13 cellular contexts compared by ENCODE assay signal in the genomic region with DNA sequence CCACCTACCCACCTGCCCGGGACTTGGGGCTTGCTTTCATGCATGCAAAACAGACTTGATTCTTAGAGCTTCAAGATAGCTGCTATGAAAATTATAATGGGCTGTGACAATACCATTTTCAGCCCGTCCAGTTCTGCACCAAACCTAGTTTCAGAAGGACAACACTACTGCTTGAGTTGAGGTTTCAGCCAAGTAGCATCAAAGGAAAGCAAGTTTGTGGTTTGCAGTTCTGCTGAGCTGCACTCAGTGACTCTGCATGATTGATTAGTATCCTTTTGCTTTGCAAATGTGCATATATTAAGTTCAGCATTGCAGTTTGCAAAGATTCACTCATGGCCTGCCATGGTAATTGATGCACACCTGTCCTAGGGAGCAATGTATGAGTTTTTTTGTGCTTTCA.
A peak's percentile ranks its signal among the peaks of the same experiment; 100 is the strongest.
DNase-seq lines count a peak whose midpoint lies in the region; ATAC-seq, FAIRE-seq and TF ChIP-seq lines count a peak whose summit lies in the region.
"Had no signal": no experiment of that assay in that cellular context is flagged by ENCODE, and none has a peak within 500 bp of the region (broad histone marks: within the 10 kb centered on the region; RNA-seq: fewer than 3 reads in every experiment).

No MANE protein-coding gene starts in this region.

- H3K4me1 ChIP-seq in PC-3 (ENCODE audit: insufficient read depth, low read length) = peaks cover 15% of the 10 kb centered on the region
- H3K4me1 ChIP-seq: SJCRH30 had no signal

- H3K4me1 Mint-ChIP-seq in nephron progenitor cell = no peaks in the 10 kb centered on the region

- no peak overlapping the region for H3K27ac Mint-ChIP-seq in nephron progenitor cell

- BruUV-seq in PC-3 (replicated peaks; lab: Mats Ljungman, UMichigan) = no TSS peak

- TF ChIP-seq POLR2A in H54 (IDR thresholded peaks at IDR 0.05; ENCODE audit: low read depth, low read length) = no peak

- H4K20me1 ChIP-seq in PC-3 (ENCODE audit: low read length) = no peaks in the 10 kb centered on the region

- H3K27ac ChIP-seq in PC-3 (ENCODE audit: low read length) = no peak overlapping the region
- H3K27ac ChIP-seq: SJCRH30 had no signal

- no peak overlapping the region for H3K4me3 ChIP-seq in PC-3 (ENCODE audit: low read length)
- H3K4me3 ChIP-seq: SJCRH30 had no signal

- H3K9me2 ChIP-seq in PC-3 (replicated peaks; ENCODE audit: low read length) = no peaks in the 10 kb centered on the region

- H3K36me3 ChIP-seq in PC-3 (ENCODE audit: low read depth, low read length) = no peaks in the 10 kb centered on the region
- H3K36me3 ChIP-seq: SJCRH30 had no signal

- no peaks in the 10 kb centered on the region for H3K79me2 ChIP-seq in PC-3 (ENCODE audit: low read length)

- no peak overlapping the region for H3K4me2 ChIP-seq in PC-3 (ENCODE audit: low read length)

- no peak for TF ChIP-seq CTCF in GM10248 (IDR thresholded peaks at IDR 0.05; ENCODE audit: control extremely low read depth, extremely low read depth, low read depth, missing control alignments)
- no peak for TF ChIP-seq CTCF in nephron progenitor cell (IDR thresholded peaks at IDR 0.05)
- no peak for TF ChIP-seq CTCF in PC-3 (conservative IDR thresholded peaks at IDR 0.05; ENCODE audit: low read depth, low read length)

- CTCF ChIA-PET in GM10248 (lab: Yijun Ruan, JAX) (no interaction called here), PC-3 (lab: Charles Lee) (no interaction called here)

- H3K27me3 ChIP-seq in PC-3 (ENCODE audit: low read length) = no peaks in the 10 kb centered on the region
- H3K27me3 ChIP-seq: SJCRH30 had no signal

- ATAC-seq in GM19351 (IDR thresholded peaks at IDR 0.05; ENCODE audit: unreplicated experiment) (peak; percentile 95), HG02840 (IDR thresholded peaks at IDR 0.05; ENCODE audit: low FRiP score, unreplicated experiment) (peak; percentile 90), HG03558 (IDR thresholded peaks at IDR 0.05; ENCODE audit: extremely low read depth, unreplicated experiment) (peak; percentile 90), PC-3 (no peak)

- no peaks in the 10 kb centered on the region for H3K27me3 Mint-ChIP-seq in nephron progenitor cell (ENCODE audit: low read depth, poor library complexity)

- DNase-seq in GM10248 (ENCODE audit: extremely low spot score) (peak; percentile 37), nephron progenitor cell (no peak), PC-3 (no peak), Ammon's horn (ENCODE audit: low spot score) (no peak), H54 (ENCODE audit: insufficient read length, low spot score) (no peak)
- DNase-seq: anterior cingulate cortex, erythroblast, NCI-H1930, SJCRH30 had no signal

- H3K9me3 Mint-ChIP-seq in nephron progenitor cell = no peaks in the 10 kb centered on the region

- no peaks in the 10 kb centered on the region for H3K9me3 ChIP-seq in PC-3 (ENCODE audit: low read length)
- H3K9me3 ChIP-seq: SJCRH30 had no signal

- intact Hi-C loops in PC-3 (cut with micrococcal nuclease) = no loop called here

- peaks cover 9% of the 10 kb centered on the region for H3K36me3 Mint-ChIP-seq in nephron progenitor cell (ENCODE audit: low read depth)

- no peak overlapping the region for H2AFZ ChIP-seq in PC-3 (ENCODE audit: low read length)

- FAIRE-seq in H54 (lab: Jason Lieb, UNC) = no peak
- FAIRE-seq: keratinocyte had no signal

- H3K9ac ChIP-seq in PC-3 (ENCODE audit: low read length) = no peak overlapping the region

- H3K4me3 Mint-ChIP-seq in nephron progenitor cell = no peak overlapping the region

- H3F3A ChIP-seq in PC-3 (ENCODE audit: low read length, unreplicated experiment) = no peaks in the 10 kb centered on the region

- POLR2A ChIA-PET in GM10248 (lab: Yijun Ruan, JAX) = no interaction called here
- POLR2A ChIA-PET in PC-3 (lab: Charles Lee; ENCODE audit: unreplicated experiment) = interaction anchor here (0.7 kb wide), 1 partner anchor 24 kb away, joined by 3 read pairs; no protein-coding TSS in a partner anchor
